Comparison of ENCODE assay signal across 17 cellular contexts in genomic region chr2:120481446-120482194, GRCh38.
DNase-seq lines count a peak whose midpoint lies in the region; ATAC-seq and TF ChIP-seq lines count a peak whose summit lies in the region.
"Had no signal": no experiment of that assay in that cellular context is flagged by ENCODE, and none has a peak within 500 bp of the region (broad histone marks: within the 10 kb centered on the region; RNA-seq: fewer than 3 reads in every experiment).

No MANE protein-coding gene starts in this region.

- no peak for TF ChIP-seq POLR2A in right lobe of liver (IDR thresholded peaks at IDR 0.05)

- ATAC-seq in left ventricle myocardium superior (no peak), heart right ventricle (no peak), right lobe of liver (peak; percentile 70 to 86 (median 82)), sciatic nerve (peak; percentile 7), GM18873 (IDR thresholded peaks at IDR 0.05; ENCODE audit: low FRiP score, unreplicated experiment) (no peak)
- ATAC-seq: GM12878 had no signal

- no peaks in the 10 kb centered on the region for H3K36me3 ChIP-seq in heart right ventricle
- no peaks in the 10 kb centered on the region for H3K36me3 ChIP-seq in right lobe of liver
- H3K36me3 ChIP-seq: BLaER1 had no signal

- peak; percentile 5 for DNase-seq in left ventricle myocardium superior
- DNase-seq in heart right ventricle, result no peak
- peak; percentile 55 to 86 (median 78) for DNase-seq in right lobe of liver
- no peak for DNase-seq in sciatic nerve (ENCODE audit: low spot score)
- no peak for DNase-seq in SW 1271 (lab: John Stamatoyannopoulos, UW)
- DNase-seq in H4 (ENCODE audit: low spot score), result no peak
- no peak for DNase-seq in HuH-7.5 (ENCODE audit: low spot score)
- DNase-seq: GDM1, GM23248, Karpas-422, NCI-H1105, NCI-H1694, NCI-H510A treated with DMSO at 0.1 percent for 48 hours, PC-9 had no signal

- H3K27me3 ChIP-seq in heart right ventricle (peaks cover 0 to 13% (median 0%) of the 10 kb centered on the region in 7 donors), right lobe of liver (no peaks in the 10 kb centered on the region)
- H3K27me3 ChIP-seq: BLaER1 had no signal

- H3K27ac ChIP-seq in heart right ventricle (no peak overlapping the region), right lobe of liver (peak overlapping the region; percentile 77 to 97 (median 95))
- H3K27ac ChIP-seq: BLaER1, GM23248, PC-9 had no signal

- H3K9me3 ChIP-seq in heart right ventricle, result no peaks in the 10 kb centered on the region
- H3K9me3 ChIP-seq in right lobe of liver, result no peaks in the 10 kb centered on the region
- H3K9me3 ChIP-seq: BLaER1 had no signal

- H3K4me3 ChIP-seq in heart right ventricle, result no peak overlapping the region
- H3K4me3 ChIP-seq in right lobe of liver, result no peak overlapping the region
- H3K4me3 ChIP-seq: BLaER1, GM12878, GM23248, PC-9 had no signal

- TF ChIP-seq CTCF in heart right ventricle (IDR thresholded peaks at IDR 0.05), result no peak
- TF ChIP-seq CTCF in right lobe of liver (IDR thresholded peaks at IDR 0.05), result no peak

- intact Hi-C loops in left ventricle myocardium superior (cut with micrococcal nuclease) (no loop called here), heart right ventricle (cut with DNase I) (no loop called here), right lobe of liver (cut with DNase I) (no loop called here), sciatic nerve (cut with DNase I) (no loop called here)

- WGBS in heart right ventricle, 2 donors, result 95 to 96% methylated on average over 17 of the region's 17 CpGs
- WGBS in right lobe of liver (ENCODE audit: insufficient coverage, low coverage, low lambda C conversion rate, missing lambda C conversion rate), result 26% methylated on average over 10 of the region's 17 CpGs

- H3K4me1 ChIP-seq in heart right ventricle, result no peaks in the 10 kb centered on the region
- peaks cover 0 to 51% (median 25%) of the 10 kb centered on the region in 4 donors for H3K4me1 ChIP-seq in right lobe of liver

Comparison
In these comparisons a context has a peak if more than half of its experiments do, and no peak if none do; other contexts are left out.
1. DNase-seq: peak in left ventricle myocardium superior (single experiment) and right lobe of liver (3 of 3); none in heart right ventricle (0 of 2), sciatic nerve (single experiment), SW 1271 (0 of 2), H4 (single experiment) and HuH-7.5 (single experiment).
2. ATAC-seq: peak in right lobe of liver (4 of 4) and sciatic nerve (single experiment); none in left ventricle myocardium superior (single experiment), heart right ventricle (0 of 8) and GM18873 (single experiment).
3. H3K27ac ChIP-seq: peak in right lobe of liver (3 of 3); none in heart right ventricle (0 of 10).